Comparison of ENCODE assay signal across 17 cellular contexts in the genomic region with DNA sequence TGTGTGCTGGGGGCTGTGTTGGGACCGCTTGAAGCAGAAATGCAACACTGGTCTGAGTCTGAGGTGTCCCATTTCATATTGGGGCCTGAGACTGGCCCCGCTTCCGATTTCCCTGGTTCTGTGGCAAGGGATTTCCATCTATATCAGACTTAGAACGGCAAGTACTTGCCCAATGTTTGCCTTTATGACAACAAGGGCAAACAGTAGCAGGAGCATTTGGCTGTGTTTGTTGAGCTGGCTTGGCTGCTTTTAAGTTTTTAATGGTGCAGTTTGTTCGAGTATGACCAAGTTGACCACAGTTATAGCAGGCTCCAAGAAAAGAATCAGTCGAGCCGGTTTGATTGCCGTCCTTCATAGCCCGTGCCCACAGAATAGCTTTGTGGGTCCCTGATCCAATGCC. TPM values are rescaled to one million over a fixed set of nuclear protein-coding genes. Genes with fewer than 3 reads are reported as not detected.
DNase-seq lines count a peak whose midpoint lies in the region; ATAC-seq and TF ChIP-seq lines count a peak whose summit lies in the region.
"Had no signal": no experiment of that assay in that cellular context is flagged by ENCODE, and none has a peak within 500 bp of the region (broad histone marks: within the 10 kb centered on the region; RNA-seq: fewer than 3 reads in every experiment).

No MANE protein-coding gene starts in this region.

- peaks cover 0 to 5% (median 0%) of the 10 kb centered on the region in 7 donors for H3K4me1 Mint-ChIP-seq in naive thymus-derived CD4-positive, alpha-beta T cell
- H3K4me1 Mint-ChIP-seq: B cell; CD14-positive monocyte; CD8-positive, alpha-beta memory T cell had no signal

- H3K4ac ChIP-seq in trophoblast cell (ENCODE audit: low read depth, low read length) = no peak overlapping the region

- no peaks in the 10 kb centered on the region for H3K79me1 ChIP-seq in trophoblast cell (ENCODE audit: low read length)

- H2AK5ac ChIP-seq in trophoblast cell (ENCODE audit: low read length) = no peak overlapping the region

- no peak overlapping the region for H4K91ac ChIP-seq in trophoblast cell (ENCODE audit: low read depth, low read length)

- no peak overlapping the region for H3K4me3 Mint-ChIP-seq in naive thymus-derived CD4-positive, alpha-beta T cell
- H3K4me3 Mint-ChIP-seq: B cell; CD14-positive monocyte; CD4-positive, alpha-beta T cell; CD8-positive, alpha-beta memory T cell; GM23338; H9 had no signal

- H3K4me3 ChIP-seq in LNCaP clone FGC (ENCODE audit: low read depth, low read length) (no peak overlapping the region), right lobe of liver (no peak overlapping the region), trophoblast cell (ENCODE audit: low read depth, low read length) (no peak overlapping the region)
- H3K4me3 ChIP-seq in naive thymus-derived CD4-positive, alpha-beta T cell (ENCODE audit: low read length) = no peak overlapping the region
- H3K4me3 ChIP-seq: BLaER1, GM23338 had no signal

- no peak overlapping the region for H3K14ac ChIP-seq in trophoblast cell (ENCODE audit: low read length)

- 51% methylated on average over 6 of the region's 9 CpGs for WGBS in right lobe of liver (ENCODE audit: insufficient coverage, low coverage, low lambda C conversion rate, missing lambda C conversion rate)
- WGBS in trophoblast cell (ENCODE audit: extremely low coverage, insufficient coverage, insufficient read length) = no CpG with 5 or more reads among the region's 9 CpGs

- no peak overlapping the region for H2BK12ac ChIP-seq in trophoblast cell (ENCODE audit: low read length)

- ATAC-seq in left lobe of liver = peak; percentile 84
- peak; percentile 51 to 87 (median 66) for ATAC-seq in right lobe of liver
- ATAC-seq in naive thymus-derived CD4-positive, alpha-beta T cell = no peak
- ATAC-seq: GM23338, HCT116 had no signal

- CTCF ChIA-PET in naive thymus-derived CD4-positive, alpha-beta T cell (lab: Charles Lee) = no interaction called here

- H4K8ac ChIP-seq in trophoblast cell (ENCODE audit: low read depth, low read length) = no peak overlapping the region

- H3K79me2 ChIP-seq in trophoblast cell (ENCODE audit: control insufficient read depth, insufficient read depth, low read length, poor library complexity) = no peaks in the 10 kb centered on the region

- peaks cover 14 to 51% (median 32%) of the 10 kb centered on the region in 5 donors for H3K36me3 Mint-ChIP-seq in naive thymus-derived CD4-positive, alpha-beta T cell

- DNase-seq in LNCaP clone FGC (ENCODE audit: low read depth) (peak; percentile 94), left lobe of liver (ENCODE audit: low spot score) (peak; percentile 60), right lobe of liver (peak in 1 of 3 donors; percentile 60), trophoblast cell (no peak)
- no peak for DNase-seq in naive thymus-derived CD4-positive, alpha-beta T cell
- DNase-seq in NK-92 treated with Interleukin-12 subunit alpha and Interleukin-12 subunit beta, amount 100 ng/mL, for 24 hours (lab: John Stamatoyannopoulos, UW) = no peak
- DNase-seq: Calu3; CD4-positive, alpha-beta T cell; CD8-positive, alpha-beta memory T cell; DMS53; DMS79 treated with DMSO at 0.1 percent for 48 hours; H9 had no signal

- POLR2A ChIA-PET in naive thymus-derived CD4-positive, alpha-beta T cell (lab: Charles Lee) = no interaction called here

- H3K27me3 ChIP-seq in right lobe of liver (no peaks in the 10 kb centered on the region), trophoblast cell (ENCODE audit: insufficient read depth, low read length) (no peaks in the 10 kb centered on the region)
- H3K27me3 ChIP-seq in naive thymus-derived CD4-positive, alpha-beta T cell (ENCODE audit: control insufficient read depth in 2 of 2, insufficient read depth in 2 of 2, low read length in 2 of 2) = no peaks in the 10 kb centered on the region
- H3K27me3 ChIP-seq: BLaER1 had no signal

- no peak overlapping the region for H3K9ac ChIP-seq in trophoblast cell (ENCODE audit: low read length)
- H3K9ac ChIP-seq: BLaER1 had no signal

- H3K36me3 ChIP-seq in right lobe of liver (no peaks in the 10 kb centered on the region), trophoblast cell (ENCODE audit: control insufficient read depth in 1 of 2, insufficient read depth in 2 of 2, low read length in 2 of 2) (peaks cover 4% of the 10 kb centered on the region in 2 experiments)
- no peaks in the 10 kb centered on the region for H3K36me3 ChIP-seq in naive thymus-derived CD4-positive, alpha-beta T cell (ENCODE audit: control insufficient read depth in 2 of 3, insufficient read depth in 3 of 3, low read length in 3 of 3)

- intact Hi-C loops in right lobe of liver (cut with DNase I) = no loop called here
- intact Hi-C loops in naive thymus-derived CD4-positive, alpha-beta T cell (cut with micrococcal nuclease) = no loop called here

- H3K9me3 Mint-ChIP-seq in naive thymus-derived CD4-positive, alpha-beta T cell = peaks cover 11 to 26% (median 15%) of the 10 kb centered on the region in 11 donors

- no peak overlapping the region for H2AFZ ChIP-seq in trophoblast cell (ENCODE audit: insufficient read depth, low read length, poor library complexity)
- H2AFZ ChIP-seq: GM23338 had no signal

- H3K27me3 Mint-ChIP-seq in naive thymus-derived CD4-positive, alpha-beta T cell = no peaks in the 10 kb centered on the region
- H3K27me3 Mint-ChIP-seq: B cell; CD4-positive, alpha-beta T cell; CD8-positive, alpha-beta memory T cell had no signal

- no peak overlapping the region for H2BK5ac ChIP-seq in trophoblast cell (ENCODE audit: low read depth, low read length, poor library complexity)

- H3K4me1 ChIP-seq in right lobe of liver = peaks cover 0 to 37% (median 0%) of the 10 kb centered on the region in 4 donors
- H3K4me1 ChIP-seq in trophoblast cell (ENCODE audit: control insufficient read depth in 1 of 2, insufficient read depth in 2 of 2, low read length in 2 of 2) = no peaks in the 10 kb centered on the region
- H3K4me1 ChIP-seq in naive thymus-derived CD4-positive, alpha-beta T cell (ENCODE audit: control insufficient read depth in 2 of 2, insufficient read depth in 2 of 2, low read length in 2 of 2) = no peaks in the 10 kb centered on the region
- H3K4me1 ChIP-seq: BLaER1 had no signal

- peak overlapping the region in 1 of 3 donors; percentile 33 for H3K27ac ChIP-seq in right lobe of liver
- no peak overlapping the region for H3K27ac ChIP-seq in trophoblast cell (ENCODE audit: low read depth, low read length)
- H3K27ac ChIP-seq in naive thymus-derived CD4-positive, alpha-beta T cell (ENCODE audit: low read depth, low read length) = no peak overlapping the region
- H3K27ac ChIP-seq: BLaER1 had no signal

- no peak overlapping the region for H3K23ac ChIP-seq in trophoblast cell (ENCODE audit: low read length)

- no peak overlapping the region for H3K4me2 ChIP-seq in trophoblast cell (ENCODE audit: low read length)
- H3K4me2 ChIP-seq: BLaER1, GM23338 had no signal

- TF ChIP-seq POLR2A in right lobe of liver (IDR thresholded peaks at IDR 0.05) = no peak

- H3K27ac Mint-ChIP-seq in naive thymus-derived CD4-positive, alpha-beta T cell = no peak overlapping the region
- H3K27ac Mint-ChIP-seq: B cell; CD14-positive monocyte; CD4-positive, alpha-beta T cell; GM23338; H9 had no signal

- no peak overlapping the region for H4K12ac ChIP-seq in trophoblast cell (ENCODE audit: low read depth, low read length)

- H3K9me3 ChIP-seq in right lobe of liver = no peaks in the 10 kb centered on the region
- H3K9me3 ChIP-seq in trophoblast cell (ENCODE audit: insufficient read depth, low read depth, low read length) = peaks cover 2% of the 10 kb centered on the region
- H3K9me3 ChIP-seq in naive thymus-derived CD4-positive, alpha-beta T cell (ENCODE audit: control insufficient read depth in 2 of 3, low read length in 3 of 3) = peaks cover 0 to 10% (median 0%) of the 10 kb centered on the region in 3 experiments

- H2BK120ac ChIP-seq in trophoblast cell (ENCODE audit: insufficient read depth, low read length, poor library complexity) = no peak overlapping the region

- TF ChIP-seq CTCF in LNCaP clone FGC (IDR thresholded peaks at IDR 0.05; ENCODE audit: control insufficient read depth, extremely low read depth, insufficient read depth) (no peak), right lobe of liver (IDR thresholded peaks at IDR 0.05) (no peak)

- no peak overlapping the region for H3K18ac ChIP-seq in trophoblast cell (ENCODE audit: low read length)

RNA-seq across cellular contexts. Expression of gene HSDL2, which starts 17.0 kb away (rescaled TPM):
- total RNA-seq in left lobe of liver = 83.8 TPM
- total RNA-seq in right lobe of liver = 10 to 100 TPM; 65.8 to 96.8 (median 79.8) TPM
- 16.2 and 16.4 TPM in 2 replicates for polyA plus RNA-seq in trophoblast cell (2013)
- 10 to 100 TPM in 4 of 5 experiments, 1 to 10 TPM in 1; 9.2 to 24.6 (median 15.3) TPM for total RNA-seq in naive thymus-derived CD4-positive, alpha-beta T cell
- polyA plus RNA-seq in naive thymus-derived CD4-positive, alpha-beta T cell = 10 to 100 TPM; 15.6 to 23.1 TPM

Comparison
In these comparisons a context has a peak if more than half of its experiments do, and no peak if none do; other contexts are left out.
1. DNase-seq: peak in LNCaP clone FGC (single experiment) and left lobe of liver (single experiment); none in trophoblast cell (0 of 2), naive thymus-derived CD4-positive, alpha-beta T cell (0 of 9) and NK-92 treated with Interleukin-12 subunit alpha and Interleukin-12 subunit beta, amount 100 ng/mL, for 24 hours (single experiment).